ENCODE assay signal across 10 cellular contexts in genomic region chr2:171272039-171272438, GRCh38.
DNase-seq lines count a peak whose midpoint lies in the region; ATAC-seq and TF ChIP-seq lines count a peak whose summit lies in the region.
"Had no signal": no experiment of that assay in that cellular context is flagged by ENCODE, and none has a peak within 500 bp of the region (broad histone marks: within the 10 kb centered on the region; RNA-seq: fewer than 3 reads in every experiment).

No MANE protein-coding gene starts in this region.

- H3K9me3 Mint-ChIP-seq in CD4-positive, alpha-beta T cell, result no peaks in the 10 kb centered on the region
- H3K9me3 Mint-ChIP-seq in activated T-cell treated with anti-CD3 and anti-CD28 coated beads, Interleukin-2, amount 50 U/mL, for 4 hours, result no peaks in the 10 kb centered on the region
- H3K9me3 Mint-ChIP-seq: nephron had no signal

- TF ChIP-seq CTCF in RWPE1 (conservative IDR thresholded peaks at IDR 0.05; ENCODE audit: low read depth) (no peak), fibroblast of villous mesenchyme (IDR thresholded peaks at IDR 0.05; ENCODE audit: insufficient read depth, low read depth, low read length) (no peak)
- TF ChIP-seq CTCF in CD4-positive, alpha-beta T cell (IDR thresholded peaks at IDR 0.05), result no peak

- CTCF ChIA-PET in RWPE1 (lab: Yijun Ruan, JAX), result interaction anchor here (0.7 kb wide), 1 partner anchor 1085 kb away, joined by 5 read pairs; no protein-coding TSS in a partner anchor
- CTCF ChIA-PET in CD4-positive, alpha-beta T cell (lab: Charles Lee), result no interaction called here

- POLR2A ChIA-PET in RWPE1 (lab: Yijun Ruan, JAX; ENCODE audit: low non-redundant PET), result interaction anchor here (0.6 kb wide), 1 partner anchor 438 kb away, joined by 4 read pairs; no protein-coding TSS in a partner anchor
- POLR2A ChIA-PET in CD4-positive, alpha-beta T cell (lab: Charles Lee), result no interaction called here

- no peaks in the 10 kb centered on the region for H3K9me3 ChIP-seq in CD4-positive, alpha-beta T cell (ENCODE audit: control insufficient read depth, low read length)

- no peaks in the 10 kb centered on the region for H3K27me3 Mint-ChIP-seq in CD4-positive, alpha-beta T cell
- no peaks in the 10 kb centered on the region for H3K27me3 Mint-ChIP-seq in activated T-cell treated with anti-CD3 and anti-CD28 coated beads, Interleukin-2, amount 50 U/mL, for 4 hours (ENCODE audit: low read depth)

- intact Hi-C loops in sciatic nerve (cut with DNase I), result loop anchor here (5.0 kb wide), 1 partner anchor 875 kb away; no protein-coding TSS in a partner anchor
- intact Hi-C loops in CD4-positive, alpha-beta T cell (cut with DNase I, micrococcal nuclease), result no loop called here

- peak; percentile 22 for DNase-seq in GOT3 (lab: John Stamatoyannopoulos, UW)
- peak; percentile 90 for DNase-seq in RWPE1 (ENCODE audit: low spot score)
- peak; percentile 82 for DNase-seq in fibroblast of villous mesenchyme (ENCODE audit: low read depth)
- no peak for DNase-seq in sciatic nerve (ENCODE audit: low spot score)
- no peak for DNase-seq in CD4-positive, alpha-beta T cell
- no peak for DNase-seq in activated T-cell treated with anti-CD3 and anti-CD28 coated beads, Interleukin-2, amount 50 U/mL, for 4 hours
- DNase-seq in NCI-H2081 (lab: John Stamatoyannopoulos, UW), result no peak
- DNase-seq: NCI-H1417 treated with DMSO at 0.1 percent for 48 hours had no signal

- no peaks in the 10 kb centered on the region for H3K36me3 Mint-ChIP-seq in CD4-positive, alpha-beta T cell (ENCODE audit: low read depth)
- no peaks in the 10 kb centered on the region for H3K36me3 Mint-ChIP-seq in activated T-cell treated with anti-CD3 and anti-CD28 coated beads, Interleukin-2, amount 50 U/mL, for 4 hours (ENCODE audit: insufficient read depth)

- H3K4me3 ChIP-seq in fibroblast of villous mesenchyme (ENCODE audit: low read depth, low read length), result no peak overlapping the region

- no peak overlapping the region for H3K4me3 Mint-ChIP-seq in CD4-positive, alpha-beta T cell
- H3K4me3 Mint-ChIP-seq in activated T-cell treated with anti-CD3 and anti-CD28 coated beads, Interleukin-2, amount 50 U/mL, for 4 hours, result no peak overlapping the region
- H3K4me3 Mint-ChIP-seq: nephron had no signal

- ATAC-seq in sciatic nerve, result peak; percentile 81
- no peak for ATAC-seq in CD4-positive, alpha-beta T cell (ENCODE audit: poor library complexity)
- ATAC-seq in activated T-cell treated with anti-CD3 and anti-CD28 coated beads, Interleukin-2, amount 50 U/mL, for 4 hours, result no peak
- no peak for ATAC-seq in GM19351 (IDR thresholded peaks at IDR 0.05; ENCODE audit: unreplicated experiment)

- H3K27ac Mint-ChIP-seq in CD4-positive, alpha-beta T cell, result no peak overlapping the region
- H3K27ac Mint-ChIP-seq: nephron had no signal

- H3K27ac ChIP-seq in RWPE1, result peak overlapping the region; percentile 87
- no peak overlapping the region for H3K27ac ChIP-seq in CD4-positive, alpha-beta T cell (ENCODE audit: low read depth, low read length)

- no peaks in the 10 kb centered on the region for H3K27me3 ChIP-seq in CD4-positive, alpha-beta T cell (ENCODE audit: control insufficient read depth, insufficient read depth, low read length)

- no peaks in the 10 kb centered on the region for H3K4me1 Mint-ChIP-seq in CD4-positive, alpha-beta T cell (ENCODE audit: low read depth)
- H3K4me1 Mint-ChIP-seq in activated T-cell treated with anti-CD3 and anti-CD28 coated beads, Interleukin-2, amount 50 U/mL, for 4 hours (ENCODE audit: low read depth), result no peaks in the 10 kb centered on the region
- H3K4me1 Mint-ChIP-seq: nephron had no signal

Comparison
In these comparisons a context has a peak if more than half of its experiments do, and no peak if none do; other contexts are left out.
1. DNase-seq: peak in GOT3 (single experiment), RWPE1 (single experiment) and fibroblast of villous mesenchyme (single experiment); none in sciatic nerve (single experiment), CD4-positive, alpha-beta T cell (0 of 10), activated T-cell treated with anti-CD3 and anti-CD28 coated beads, Interleukin-2, amount 50 U/mL, for 4 hours (single experiment) and NCI-H2081 (0 of 2).